In genomic region chr1:193111641-193112090, GRCh38 we compare ENCODE assay signal across 8 cellular contexts. TPM values are rescaled to one million over a fixed set of nuclear protein-coding genes. Genes with fewer than 3 reads are reported as not detected.
DNase-seq lines count a peak whose midpoint lies in the region; ATAC-seq and TF ChIP-seq lines count a peak whose summit lies in the region.

No MANE protein-coding gene starts in this region.

- no peak for TF ChIP-seq POLR2A in lower leg skin (IDR thresholded peaks at IDR 0.05)

- H3K9me3 ChIP-seq in heart right ventricle (no peaks in the 10 kb centered on the region), subcutaneous abdominal adipose tissue (ENCODE audit: control insufficient read depth in 5 of 5, low read length in 5 of 5) (no peaks in the 10 kb centered on the region)

- H3K36me3 ChIP-seq in heart right ventricle (no peaks in the 10 kb centered on the region), subcutaneous abdominal adipose tissue (ENCODE audit: control insufficient read depth in 5 of 5, insufficient read depth in 5 of 5, low read length in 5 of 5) (no peaks in the 10 kb centered on the region)

- ATAC-seq in heart right ventricle: peak; percentile 37 to 72 (median 54)
- no peak for ATAC-seq in HG03520 (IDR thresholded peaks at IDR 0.05; ENCODE audit: unreplicated experiment)
- no peak for ATAC-seq in GM21529 (IDR thresholded peaks at IDR 0.05; ENCODE audit: unreplicated experiment)

- H3K27ac ChIP-seq in heart right ventricle (peak overlapping the region in 1 of 10 donors; percentile 7), subcutaneous abdominal adipose tissue (ENCODE audit: low read depth, low read length) (peak overlapping the region; percentile 90)

- DNase-seq in H4 (ENCODE audit: low spot score) (peak; percentile 87), SK-MEL-5 (ENCODE audit: low read depth, low spot score) (peak; percentile 76), heart right ventricle (peak in 1 of 2 donors; percentile 32), lower leg skin (ENCODE audit: low spot score in 2 of 2) (no peak), NCI-H1092 treated with DMSO at 0.1 percent for 48 hours (lab: John Stamatoyannopoulos, UW) (no peak)

- intact Hi-C loops in heart right ventricle (cut with DNase I) (no loop called here), lower leg skin (cut with DNase I; ENCODE audit: low total_unique reads) (no loop called here)

- H3K27me3 ChIP-seq in heart right ventricle: no peaks in the 10 kb centered on the region
- no peaks in the 10 kb centered on the region for H3K27me3 ChIP-seq in subcutaneous abdominal adipose tissue (ENCODE audit: control insufficient read depth in 5 of 5, insufficient read depth in 4 of 5, low read length in 5 of 5)

- no peak overlapping the region for H3K9ac ChIP-seq in subcutaneous abdominal adipose tissue (ENCODE audit: low read length in 5 of 5)

- H3K4me1 ChIP-seq in heart right ventricle: peaks cover 0 to 23% (median 6%) of the 10 kb centered on the region in 9 donors
- peaks cover 0 to 17% (median 10%) of the 10 kb centered on the region in 5 donors for H3K4me1 ChIP-seq in subcutaneous abdominal adipose tissue (ENCODE audit: control insufficient read depth in 5 of 5, insufficient read depth in 5 of 5, low read length in 5 of 5)

- no peak for TF ChIP-seq CTCF in heart right ventricle (IDR thresholded peaks at IDR 0.05)
- no peak for TF ChIP-seq CTCF in lower leg skin (IDR thresholded peaks at IDR 0.05)

- WGBS in heart right ventricle, 2 donors: 33 to 40% methylated on average over 6 of the region's 6 CpGs
- WGBS in lower leg skin, 2 donors: 39 to 49% methylated on average over 6 of the region's 6 CpGs

- H3K4me3 ChIP-seq in heart right ventricle (no peak overlapping the region), subcutaneous abdominal adipose tissue (ENCODE audit: low read depth in 1 of 5, low read length in 5 of 5) (no peak overlapping the region), lower leg skin (ENCODE audit: low read depth, poor library complexity, severe bottlenecking) (no peak overlapping the region)

- in situ Hi-C loops in SK-MEL-5 (cut with HindIII; ENCODE audit: low pct_unique_long_range_greater_than_20kb, low sequenced_read_pairs): no loop called here

RNA-seq across cellular contexts. Expression of gene GLRX2, which starts 6.5 kb away (rescaled TPM):
- 26.7 and 41.3 TPM in 2 replicates for total RNA-seq in H4 (2014; rRNA removed; shearing (Covaris generic))
- total RNA-seq in SK-MEL-5 (2014; rRNA removed; shearing (Covaris generic)): 36.3 and 41.8 TPM in 2 replicates
- polyA plus RNA-seq in SK-MEL-5 (2015; cell fraction: cytosol; rRNA removed): 18.0 and 29.8 TPM in 2 replicates
- 9.4 and 14.9 TPM in 2 replicates for polyA plus RNA-seq in SK-MEL-5 (2015; cell fraction: nucleus; rRNA removed)
- total RNA-seq in heart right ventricle (10 to 100 TPM; 27.6 to 51.9 (median 33.5) TPM), lower leg skin (10 to 100 TPM in 1 of 4 donors, 1 to 10 TPM in 3; 5.6 to 11.0 (median 8.1) TPM)
- 10 to 100 TPM; 33.1 to 64.9 TPM for polyA plus RNA-seq in heart right ventricle

RNA-seq across cellular contexts. Expression of gene CDC73, which starts 10.2 kb away (rescaled TPM):
- total RNA-seq in H4 (2014; rRNA removed; shearing (Covaris generic)): 11.3 and 16.6 TPM in 2 replicates
- 11.3 and 13.4 TPM in 2 replicates for total RNA-seq in SK-MEL-5 (2014; rRNA removed; shearing (Covaris generic))
- 17.2 and 20.7 TPM in 2 replicates for polyA plus RNA-seq in SK-MEL-5 (2015; cell fraction: cytosol; rRNA removed)
- 7.9 and 8.2 TPM in 2 replicates for polyA plus RNA-seq in SK-MEL-5 (2015; cell fraction: nucleus; rRNA removed)
- total RNA-seq in heart right ventricle: 10 to 100 TPM; 47.9 to 70.2 (median 57.0) TPM
- 10 to 100 TPM in 1 of 2 donors, 1 to 10 TPM in 1; 9.2 to 10.2 TPM for polyA plus RNA-seq in heart right ventricle
- 10 to 100 TPM; 19.2 to 23.7 (median 20.0) TPM for total RNA-seq in lower leg skin

RNA-seq across cellular contexts. Expression of gene RO60, which starts 52.3 kb away (rescaled TPM):
- total RNA-seq in H4 (2014; rRNA removed; shearing (Covaris generic)): 31.8 and 49.5 TPM in 2 replicates
- total RNA-seq in SK-MEL-5 (2014; rRNA removed; shearing (Covaris generic)): 106 and 115 TPM in 2 replicates
- 22.5 and 35.6 TPM in 2 replicates for polyA plus RNA-seq in SK-MEL-5 (2015; cell fraction: cytosol; rRNA removed)
- polyA plus RNA-seq in SK-MEL-5 (2015; cell fraction: nucleus; rRNA removed): 15.6 and 25.1 TPM in 2 replicates
- 10 to 100 TPM; 43.6 to 62.9 (median 55.9) TPM for total RNA-seq in heart right ventricle
- polyA plus RNA-seq in heart right ventricle: 1 to 10 TPM; 4.7 to 5.9 TPM
- 100 to 1,000 TPM in 1 of 4 donors, 10 to 100 TPM in 3; 40.3 to 106 (median 64.4) TPM for total RNA-seq in lower leg skin

RNA-seq across cellular contexts. Expression of gene UCHL5, which starts 52.5 kb away (rescaled TPM):
- 14.1 and 25.6 TPM in 2 replicates for total RNA-seq in H4 (2014; rRNA removed; shearing (Covaris generic))
- total RNA-seq in SK-MEL-5 (2014; rRNA removed; shearing (Covaris generic)): 39.6 and 41.4 TPM in 2 replicates
- polyA plus RNA-seq in SK-MEL-5 (2015; cell fraction: cytosol; rRNA removed): 58.7 and 60.9 TPM in 2 replicates
- polyA plus RNA-seq in SK-MEL-5 (2015; cell fraction: nucleus; rRNA removed): 41.1 and 54.0 TPM in 2 replicates
- total RNA-seq in heart right ventricle (10 to 100 TPM; 25.7 to 45.2 (median 35.9) TPM), lower leg skin (10 to 100 TPM; 25.5 to 57.9 (median 37.7) TPM)
- polyA plus RNA-seq in heart right ventricle: 10 to 100 TPM; 13.3 to 18.4 TPM

Comparison
In these comparisons a context has a peak if more than half of its experiments do, and no peak if none do; other contexts are left out.
1. DNase-seq: peak in H4 (single experiment) and SK-MEL-5 (single experiment); none in lower leg skin (0 of 2) and NCI-H1092 treated with DMSO at 0.1 percent for 48 hours (single experiment).
2. ATAC-seq: peak in heart right ventricle (8 of 8); none in HG03520 (single experiment) and GM21529 (single experiment).